ENCODE assay signal across 15 cellular contexts in genomic region chrX:135572436-135572835, GRCh38. TPM values are rescaled to one million over a fixed set of nuclear protein-coding genes. Genes with fewer than 3 reads are reported as not detected.
DNase-seq lines count a peak whose midpoint lies in the region; ATAC-seq, FAIRE-seq and TF ChIP-seq lines count a peak whose summit lies in the region.
"Had no signal": no experiment of that assay in that cellular context is flagged by ENCODE, and none has a peak within 500 bp of the region (broad histone marks: within the 10 kb centered on the region; RNA-seq: fewer than 3 reads in every experiment).

No MANE protein-coding gene starts in this region.

- no peaks in the 10 kb centered on the region for H3K9me3 ChIP-seq in AG04450 (ENCODE audit: control insufficient read depth, insufficient read depth, low read length)
- H3K9me3 ChIP-seq in adipocyte (ENCODE audit: control insufficient read depth, low read length): no peaks in the 10 kb centered on the region
- no peaks in the 10 kb centered on the region for H3K9me3 ChIP-seq in keratinocyte (ENCODE audit: control insufficient read depth, low read depth, low read length)
- H3K9me3 ChIP-seq in CD8-positive, alpha-beta memory T cell (ENCODE audit: low read length): no peaks in the 10 kb centered on the region
- H3K9me3 ChIP-seq in pancreas: no peaks in the 10 kb centered on the region
- H3K9me3 ChIP-seq: colonic mucosa, testis had no signal

- H3K4me1 ChIP-seq in adipocyte (ENCODE audit: control insufficient read depth, insufficient read depth, low read length): no peaks in the 10 kb centered on the region
- no peaks in the 10 kb centered on the region for H3K4me1 ChIP-seq in keratinocyte (ENCODE audit: control insufficient read depth, extremely low read depth, insufficient read depth, low read length)
- H3K4me1 ChIP-seq in CD8-positive, alpha-beta memory T cell (ENCODE audit: insufficient read depth, low read length): no peaks in the 10 kb centered on the region
- H3K4me1 ChIP-seq in pancreas: no peaks in the 10 kb centered on the region
- H3K4me1 ChIP-seq: colonic mucosa, testis had no signal

- no peak overlapping the region for H3K4me2 ChIP-seq in keratinocyte (ENCODE audit: control insufficient read depth, extremely low read depth, insufficient read depth, low read depth, low read length)

- H3K9me1 ChIP-seq in keratinocyte (ENCODE audit: control insufficient read depth, extremely low read depth, insufficient read depth, low read length): no peaks in the 10 kb centered on the region

- intact Hi-C loops in pancreas (cut with DNase I): no loop called here

- H3K27ac Mint-ChIP-seq in CD8-positive, alpha-beta memory T cell: no peak overlapping the region
- H3K27ac Mint-ChIP-seq: T-helper 1 cell treated with Interleukin-12 subunit alpha and Interleukin-12 subunit beta and Interleukin-4 antibody, amounts not matched to agents 30 μg/mL and 1 μg/mL, for 36 hours had no signal

- DNase-seq in AG04450 (ENCODE audit: low read depth, low spot score) (no peak), GM10248 (ENCODE audit: extremely low spot score) (no peak), adipocyte (ENCODE audit: low read depth) (peak; percentile 28), keratinocyte (ENCODE audit: low read depth, low spot score) (no peak), NCI-H1436 (lab: John Stamatoyannopoulos, UW) (no peak), CD1c-positive myeloid dendritic cell (ENCODE audit: extremely low spot score) (no peak), pancreas (no peak)
- DNase-seq in CD8-positive, alpha-beta memory T cell: no peak
- DNase-seq: activated T-cell treated with anti-CD3 and anti-CD28 coated beads for 4 hours; colonic mucosa; naive B cell; NCI-H2227 treated with DMSO at 0.1 percent for 48 hours; stimulated activated CD4-positive, alpha-beta T cell treated with anti-CD3 and anti-CD28 coated beads, Interleukin-4, amount 100 ng/mL, for 4 hours; testis had no signal

- H3K4me3 ChIP-seq in AG04450 (ENCODE audit: low read depth, low read length) (no peak overlapping the region), adipocyte (ENCODE audit: low read length) (no peak overlapping the region), keratinocyte (ENCODE audit: control insufficient read depth in 2 of 3, extremely low read depth in 1 of 3, insufficient read depth in 2 of 3, low read depth in 1 of 3, low read length in 3 of 3) (no peak overlapping the region), pancreas (no peak overlapping the region)
- no peak overlapping the region for H3K4me3 ChIP-seq in CD8-positive, alpha-beta memory T cell (ENCODE audit: low read length)
- H3K4me3 ChIP-seq: colonic mucosa, testis had no signal

- H3K79me2 ChIP-seq in keratinocyte (ENCODE audit: control insufficient read depth, insufficient read depth, low read length): no peaks in the 10 kb centered on the region

- H4K20me1 ChIP-seq in keratinocyte (ENCODE audit: control insufficient read depth, extremely low read depth, insufficient read depth, low read length): no peaks in the 10 kb centered on the region

- H3K9me3 Mint-ChIP-seq in CD8-positive, alpha-beta memory T cell: no peaks in the 10 kb centered on the region
- H3K9me3 Mint-ChIP-seq: naive B cell; T-helper 1 cell treated with Interleukin-12 subunit alpha and Interleukin-12 subunit beta and Interleukin-4 antibody, amounts not matched to agents 30 μg/mL and 1 μg/mL, for 36 hours had no signal

- H3K4me1 Mint-ChIP-seq in CD8-positive, alpha-beta memory T cell: no peaks in the 10 kb centered on the region
- H3K4me1 Mint-ChIP-seq: naive B cell had no signal

- 64 to 87% methylated on average over 2 of the region's 2 CpGs for WGBS in pancreas, 2 donors

- H3K9ac ChIP-seq in adipocyte (ENCODE audit: low read length): no peak overlapping the region
- no peak overlapping the region for H3K9ac ChIP-seq in keratinocyte (ENCODE audit: control insufficient read depth, extremely low read depth, insufficient read depth, low read length)

- H3K27me3 Mint-ChIP-seq in CD8-positive, alpha-beta memory T cell: peaks cover 0 to 6% of the 10 kb centered on the region in 2 donors
- H3K27me3 Mint-ChIP-seq: naive B cell had no signal

- H3K27ac ChIP-seq in AG04450 (ENCODE audit: low read depth, low read length) (no peak overlapping the region), keratinocyte (ENCODE audit: control insufficient read depth, insufficient read depth, low read length) (no peak overlapping the region), pancreas (no peak overlapping the region)
- H3K27ac ChIP-seq in CD8-positive, alpha-beta memory T cell (ENCODE audit: low read depth, low read length): no peak overlapping the region
- H3K27ac ChIP-seq: colonic mucosa, testis had no signal

- POLR2A ChIA-PET in AG04450 (lab: Yijun Ruan, JAX): no interaction called here
- POLR2A ChIA-PET in GM10248 (lab: Yijun Ruan, JAX): no interaction called here
- POLR2A ChIA-PET in CD8-positive, alpha-beta memory T cell (lab: Charles Lee): no interaction called here

- peaks cover 0 to 56% (median 6%) of the 10 kb centered on the region in 3 donors for H3K36me3 Mint-ChIP-seq in CD8-positive, alpha-beta memory T cell

- H3K4me3 Mint-ChIP-seq in CD8-positive, alpha-beta memory T cell: no peak overlapping the region
- H3K4me3 Mint-ChIP-seq: T-helper 1 cell treated with Interleukin-12 subunit alpha and Interleukin-12 subunit beta and Interleukin-4 antibody, amounts not matched to agents 30 μg/mL and 1 μg/mL, for 36 hours had no signal

- CTCF ChIA-PET in AG04450 (lab: Charles Lee) (interaction anchor here (1.1 to 1.5 kb wide), 2 partner anchors 12 to 92 kb away, joined by 3 to 4 read pairs; no protein-coding TSS in a partner anchor), GM10248 (lab: Yijun Ruan, JAX) (no interaction called here)
- CTCF ChIA-PET in CD8-positive, alpha-beta memory T cell (lab: Charles Lee): no interaction called here

- ATAC-seq in pancreas: no peak

- H3K27me3 ChIP-seq in AG04450 (ENCODE audit: control insufficient read depth, insufficient read depth, low read length) (no peaks in the 10 kb centered on the region), adipocyte (replicated peaks; ENCODE audit: control insufficient read depth, insufficient read depth, low read length) (peaks cover 4% of the 10 kb centered on the region), keratinocyte (ENCODE audit: control insufficient read depth, extremely low read depth, insufficient read depth, low read length) (no peaks in the 10 kb centered on the region), pancreas (peaks cover 0 to 3% (median 0%) of the 10 kb centered on the region in 4 donors)
- H3K27me3 ChIP-seq in CD8-positive, alpha-beta memory T cell (ENCODE audit: insufficient read depth, low read length, poor library complexity, severe bottlenecking): no peaks in the 10 kb centered on the region
- H3K27me3 ChIP-seq: colonic mucosa, testis had no signal

- TF ChIP-seq CTCF in AG04450 (IDR thresholded peaks at IDR 0.05; ENCODE audit: low read depth, low read length): peak; percentile 54
- peak; percentile 15 for TF ChIP-seq CTCF in GM10248 (IDR thresholded peaks at IDR 0.05; ENCODE audit: control extremely low read depth, extremely low read depth, low read depth, missing control alignments)
- peak in 2 of 3 experiments; percentile 2 to 29 for TF ChIP-seq CTCF in keratinocyte (optimal IDR thresholded peaks at IDR 0.05 in 1 of 3, IDR thresholded peaks at IDR 0.05 in 1 of 3, conservative IDR thresholded peaks at IDR 0.05 in 1 of 3; ENCODE audit: extremely low read depth in 1 of 3, insufficient read depth in 2 of 3, low read length in 3 of 3)
- TF ChIP-seq CTCF in pancreas (IDR thresholded peaks at IDR 0.05): peak in 2 of 4 donors; percentile 8 to 24

- H2AFZ ChIP-seq in keratinocyte (ENCODE audit: control insufficient read depth, low read length): no peak overlapping the region

- H3K36me3 ChIP-seq in adipocyte (ENCODE audit: control insufficient read depth, insufficient read depth, low read length, severe bottlenecking) (no peaks in the 10 kb centered on the region), keratinocyte (ENCODE audit: control insufficient read depth in 2 of 2, extremely low read depth in 1 of 2, insufficient read depth in 2 of 2, low read length in 2 of 2) (peaks cover 3 to 5% of the 10 kb centered on the region in 2 experiments), pancreas (no peaks in the 10 kb centered on the region)
- peaks cover 8% of the 10 kb centered on the region for H3K36me3 ChIP-seq in CD8-positive, alpha-beta memory T cell (ENCODE audit: insufficient read depth, low read length)
- H3K36me3 ChIP-seq: colonic mucosa had no signal

- dilution Hi-C loops in keratinocyte (cut with MboI; ENCODE audit: extremely low pct_ligation_motif_present, low sequenced_read_pairs): no loop called here

- FAIRE-seq in keratinocyte (lab: Jason Lieb, UNC): no peak
- no peak for FAIRE-seq in pancreas (lab: Jason Lieb, UNC)

RNA-seq across cellular contexts. Expression of gene INTS6L, which starts 52.0 kb away (rescaled TPM):
- 6.9 and 10.4 TPM in 2 replicates for polyA plus RNA-seq in AG04450 (2011; rRNA removed)
- 4.0 and 5.3 TPM in 2 replicates for polyA minus RNA-seq in AG04450 (2011; rRNA and poly(A)+ RNA removed)
- polyA plus RNA-seq in keratinocyte: 5.2 to 14.5 TPM (median 11.4 TPM) in 3 replicates
- polyA plus RNA-seq in keratinocyte (2011; ENCODE audit: low read depth): 2.4 TPM
- 2.0 and 3.8 TPM in 2 replicates for polyA plus RNA-seq in keratinocyte (2011; cell fraction: cytosol; rRNA removed)
- polyA plus RNA-seq in keratinocyte (2011; cell fraction: nucleus; rRNA removed): 32.2 and 35.8 TPM in 2 replicates
- 3.2 and 6.1 TPM in 2 replicates for polyA plus RNA-seq in keratinocyte (2012; ENCODE audit: low replicate concordance)
- 0.89 to 7.8 TPM (median 4.7 TPM) in 3 replicates for polyA minus RNA-seq in keratinocyte
- polyA minus RNA-seq in keratinocyte (2011; cell fraction: cytosol; rRNA and poly(A)+ RNA removed): 1.2 TPM
- polyA minus RNA-seq in keratinocyte (2011; cell fraction: nucleus; rRNA and poly(A)+ RNA removed): 6.4 and 12.7 TPM in 2 replicates
- 10 to 100 TPM; 19.4 to 20.2 TPM for total RNA-seq in CD8-positive, alpha-beta memory T cell
- 5.4 TPM for polyA plus RNA-seq in CD8-positive, alpha-beta memory T cell
- 1 to 10 TPM; 1.0 to 4.1 (median 1.5) TPM for total RNA-seq in pancreas
- polyA plus RNA-seq in pancreas: 1 to 10 TPM; 3.9 to 9.9 TPM
